In genomic region chr2:29607025-29607424, GRCh38 we compare ENCODE assay signal across 18 cellular contexts.
"Had no signal": no experiment of that assay in that cellular context is flagged by ENCODE, and none has a peak within 500 bp of the region (broad histone marks: within the 10 kb centered on the region; RNA-seq: fewer than 3 reads in every experiment).

No MANE protein-coding gene starts in this region.

- H3K27me3 Mint-ChIP-seq: activated CD4-positive, alpha-beta memory T cell treated with anti-CD3 and anti-CD28 coated beads, Interleukin-2, amount 10 ng/mL, durations not matched to agents 7 days and 5 days had no signal

- H3K4me3 ChIP-seq: colonic mucosa, heart right ventricle, prostate gland, right atrium auricular region, skin epidermis, thyroid gland had no signal

- H3K27ac ChIP-seq: colonic mucosa, heart right ventricle, prostate gland, right atrium auricular region, thyroid gland, WERI-Rb-1 had no signal

- H3K9me3 ChIP-seq: colonic mucosa, heart right ventricle, prostate gland, right atrium auricular region, thyroid gland had no signal

- H3K4me1 Mint-ChIP-seq: central memory CD8-positive, alpha-beta T cell; immature natural killer cell; naive thymus-derived CD8-positive, alpha-beta T cell had no signal

- H3K27me3 ChIP-seq: brain microvascular endothelial cell, colonic mucosa, thyroid gland had no signal

- H3K9me3 Mint-ChIP-seq: activated CD4-positive, alpha-beta memory T cell treated with anti-CD3 and anti-CD28 coated beads, Interleukin-2, amount 10 ng/mL, durations not matched to agents 7 days and 5 days; central memory CD8-positive, alpha-beta T cell; immature natural killer cell; naive thymus-derived CD8-positive, alpha-beta T cell had no signal

- DNase-seq: activated CD4-positive, alpha-beta memory T cell treated with anti-CD3 and anti-CD28 coated beads, Interleukin-2, amount 10 ng/mL, durations not matched to agents 7 days and 5 days; activated CD8-positive, alpha-beta memory T cell treated with anti-CD3 and anti-CD28 coated beads, Interleukin-2, amount 10 ng/mL, durations not matched to agents 7 days and 5 days; activated naive CD4-positive, alpha-beta T cell; anterior cingulate cortex; brain microvascular endothelial cell; colonic mucosa; heart right ventricle; immature natural killer cell; left ventricle myocardium superior; mesenchymal stem cell; naive thymus-derived CD8-positive, alpha-beta T cell; SW 1271; thyroid gland; WERI-Rb-1 had no signal

- ATAC-seq: activated CD8-positive, alpha-beta memory T cell treated with anti-CD3 and anti-CD28 coated beads, Interleukin-2, amount 10 ng/mL, durations not matched to agents 7 days and 5 days; heart right ventricle; left ventricle myocardium superior; naive thymus-derived CD8-positive, alpha-beta T cell had no signal

- H3K4me1 ChIP-seq: colonic mucosa, heart right ventricle, prostate gland, right atrium auricular region, thyroid gland had no signal

- H3K27ac Mint-ChIP-seq: activated CD4-positive, alpha-beta memory T cell treated with anti-CD3 and anti-CD28 coated beads, Interleukin-2, amount 10 ng/mL, durations not matched to agents 7 days and 5 days; activated CD8-positive, alpha-beta memory T cell treated with anti-CD3 and anti-CD28 coated beads, Interleukin-2, amount 10 ng/mL, durations not matched to agents 7 days and 5 days; immature natural killer cell; naive thymus-derived CD8-positive, alpha-beta T cell had no signal

- H3K36me3 ChIP-seq: brain microvascular endothelial cell, colonic mucosa, heart right ventricle, prostate gland, right atrium auricular region, thyroid gland, WERI-Rb-1 had no signal

- H3K36me3 Mint-ChIP-seq: activated CD8-positive, alpha-beta memory T cell treated with anti-CD3 and anti-CD28 coated beads, Interleukin-2, amount 10 ng/mL, durations not matched to agents 7 days and 5 days; immature natural killer cell; naive thymus-derived CD8-positive, alpha-beta T cell had no signal

- H3K4me3 Mint-ChIP-seq: activated CD4-positive, alpha-beta memory T cell treated with anti-CD3 and anti-CD28 coated beads, Interleukin-2, amount 10 ng/mL, durations not matched to agents 7 days and 5 days; activated CD8-positive, alpha-beta memory T cell treated with anti-CD3 and anti-CD28 coated beads, Interleukin-2, amount 10 ng/mL, durations not matched to agents 7 days and 5 days; central memory CD8-positive, alpha-beta T cell; naive thymus-derived CD8-positive, alpha-beta T cell had no signal
